15 cellular contexts compared by ENCODE assay signal in genomic region chr11:65119670-65119995, GRCh38. TPM values are rescaled to one million over a fixed set of nuclear protein-coding genes. Genes with fewer than 3 reads are reported as not detected.
DNase-seq lines count a peak whose midpoint lies in the region; ATAC-seq and TF ChIP-seq lines count a peak whose summit lies in the region.
"Had no signal": no experiment of that assay in that cellular context is flagged by ENCODE, and none has a peak within 500 bp of the region (broad histone marks: within the 10 kb centered on the region; RNA-seq: fewer than 3 reads in every experiment).

No MANE protein-coding gene starts in this region.

- peak overlapping the region; percentile 7 to 97 (median 95); a peak in 21 of 22 replicates for H3K4me2 ChIP-seq in BLaER1 treated with 17β-estradiol and CSF1 and Interleukin-3, amounts not matched to agents 10 nM and 100 nM
- H3K4me2 ChIP-seq in GM23338: no peak overlapping the region

- H3K9me3 Mint-ChIP-seq in GM23338 (no peaks in the 10 kb centered on the region; the same call in 2 of the 3 replicates), mesothelial cell of epicardium (no peaks in the 10 kb centered on the region)
- H3K9me3 Mint-ChIP-seq in activated T-helper 1 cell treated with anti-CD3 and anti-CD28 coated beads, Interleukin-12 subunit alpha, Interleukin-12 subunit beta, Interleukin-2, Interleukin-4 antibody, amounts not matched to agents 30 ng/mL and 10 ng/mL and 1 ng/mL, durations not matched to agents 14 hours and 24 hours and 36 hours: no peaks in the 10 kb centered on the region

- peaks cover 20% of the 10 kb centered on the region for H3K4me1 Mint-ChIP-seq in GM23338
- peaks cover 44% of the 10 kb centered on the region for H3K4me1 Mint-ChIP-seq in activated T-helper 1 cell treated with anti-CD3 and anti-CD28 coated beads, Interleukin-12 subunit alpha, Interleukin-12 subunit beta, Interleukin-2, Interleukin-4 antibody, amounts not matched to agents 30 ng/mL and 10 ng/mL and 1 ng/mL, durations not matched to agents 14 hours and 24 hours and 36 hours (ENCODE audit: low read depth)
- H3K4me1 Mint-ChIP-seq in mesothelial cell of epicardium: peaks cover 33% of the 10 kb centered on the region

- H3K36me3 ChIP-seq in BLaER1 treated with 17β-estradiol and CSF1 and Interleukin-3, amounts not matched to agents 10 nM and 100 nM: peaks cover 39 to 66% (median 57%) of the 10 kb centered on the region in 11 experiments
- H3K36me3 ChIP-seq in GM23338 (ENCODE audit: insufficient read depth): peaks cover 18% of the 10 kb centered on the region

- H3K27ac Mint-ChIP-seq in GM23338: no peak overlapping the region
- peak overlapping the region; percentile 70 for H3K27ac Mint-ChIP-seq in activated T-helper 1 cell treated with anti-CD3 and anti-CD28 coated beads, Interleukin-12 subunit alpha, Interleukin-12 subunit beta, Interleukin-2, Interleukin-4 antibody, amounts not matched to agents 30 ng/mL and 10 ng/mL and 1 ng/mL, durations not matched to agents 14 hours and 24 hours and 36 hours
- H3K27ac Mint-ChIP-seq in mesothelial cell of epicardium: peak overlapping the region; percentile 21

- H3K9me3 ChIP-seq in BLaER1 treated with 17β-estradiol and CSF1 and Interleukin-3, amounts not matched to agents 10 nM and 100 nM (replicated peaks in 1 of 11): no peaks in the 10 kb centered on the region
- H3K9me3 ChIP-seq: sigmoid colon, testis had no signal

- H4K20me1 ChIP-seq in BLaER1 treated with 17β-estradiol and CSF1 and Interleukin-3, amounts not matched to agents 10 nM and 100 nM: peaks cover 0 to 64% (median 38%) of the 10 kb centered on the region in 11 experiments; a peak in 16 of 22 replicates
- H4K20me1 ChIP-seq in GM23338 (replicated peaks; ENCODE audit: insufficient read depth): peaks cover 14% of the 10 kb centered on the region

- H3K4me3 Mint-ChIP-seq in GM23338 (peak overlapping the region; percentile 100), mesothelial cell of epicardium (peak overlapping the region; percentile 99)
- H3K4me3 Mint-ChIP-seq in activated T-helper 1 cell treated with anti-CD3 and anti-CD28 coated beads, Interleukin-12 subunit alpha, Interleukin-12 subunit beta, Interleukin-2, Interleukin-4 antibody, amounts not matched to agents 30 ng/mL and 10 ng/mL and 1 ng/mL, durations not matched to agents 14 hours and 24 hours and 36 hours: peak overlapping the region; percentile 99

- H3K9me2 ChIP-seq in GM23338 (ENCODE audit: insufficient read depth): no peaks in the 10 kb centered on the region

- TF ChIP-seq CTCF in GM23338 (conservative IDR thresholded peaks at IDR 0.05; ENCODE audit: low read depth in 2 of 2): no peak
- TF ChIP-seq CTCF in mesothelial cell of epicardium (IDR thresholded peaks at IDR 0.05; ENCODE audit: unreplicated experiment): no peak
- TF ChIP-seq CTCF in foreskin fibroblast (IDR thresholded peaks at IDR 0.05; ENCODE audit: low read depth, low read length): no peak

- H3K27me3 ChIP-seq in BLaER1 treated with 17β-estradiol and CSF1 and Interleukin-3, amounts not matched to agents 10 nM and 100 nM: no peaks in the 10 kb centered on the region
- no peaks in the 10 kb centered on the region for H3K27me3 ChIP-seq in GM23338 (ENCODE audit: insufficient read depth)
- H3K27me3 ChIP-seq: sigmoid colon, testis had no signal

- H3K9ac ChIP-seq in BLaER1 treated with 17β-estradiol and CSF1 and Interleukin-3, amounts not matched to agents 10 nM and 100 nM: peak overlapping the region; percentile 91 to 99 (median 94); a peak in 21 of 22 replicates

- DNase-seq in GM23338 (ENCODE audit: low spot score): no peak
- DNase-seq in activated T-helper 1 cell treated with anti-CD3 and anti-CD28 coated beads, Interleukin-12 subunit alpha, Interleukin-12 subunit beta, Interleukin-2, Interleukin-4 antibody, amounts not matched to agents 30 ng/mL and 10 ng/mL and 1 ng/mL, durations not matched to agents 14 hours and 24 hours and 36 hours (ENCODE audit: low spot score): no peak
- no peak for DNase-seq in mesothelial cell of epicardium (ENCODE audit: low spot score in 2 of 2, unreplicated experiment in 2 of 2)
- DNase-seq in CD1c-positive myeloid dendritic cell (ENCODE audit: extremely low spot score): no peak
- no peak for DNase-seq in NCI-H446 (lab: John Stamatoyannopoulos, UW)
- DNase-seq in foreskin fibroblast: no peak
- DNase-seq: effector CD4-positive, alpha-beta T cell; left cardiac atrium; NCI-H1092; NCI-H345; testis had no signal

- peaks cover 38% of the 10 kb centered on the region for H3F3A ChIP-seq in GM23338 (replicated peaks; ENCODE audit: low read depth)

- peak overlapping the region in 4 of 11 experiments; percentile 15 to 96 (median 92); a peak in 4 of 22 replicates for H3K27ac ChIP-seq in BLaER1 treated with 17β-estradiol and CSF1 and Interleukin-3, amounts not matched to agents 10 nM and 100 nM
- H3K27ac ChIP-seq in GM23338 (ENCODE audit: low read depth): 0 out of 2 replicates have a peak overlapping the region, but pooled peaks have one; percentile 56
- H3K27ac ChIP-seq: C4-2B, testis had no signal

- H3K79me2 ChIP-seq in GM23338 (replicated peaks; ENCODE audit: insufficient read depth): peaks cover 50% of the 10 kb centered on the region

- intact Hi-C loops in activated T-helper 1 cell treated with anti-CD3 and anti-CD28 coated beads, Interleukin-12 subunit alpha, Interleukin-12 subunit beta, Interleukin-2, Interleukin-4 antibody, amounts not matched to agents 30 ng/mL and 10 ng/mL and 1 ng/mL, durations not matched to agents 14 hours and 24 hours and 36 hours (cut with micrococcal nuclease): loop anchor here (10.0 kb wide), 1 partner anchor 495 kb away; the partner anchor contains the start of genes MAP3K11 and PCNX3

- H3K27me3 Mint-ChIP-seq in GM23338 (ENCODE audit: insufficient read depth, low read depth, poor library complexity) (peaks cover 38% of the 10 kb centered on the region), mesothelial cell of epicardium (ENCODE audit: low read depth) (no peaks in the 10 kb centered on the region)
- no peaks in the 10 kb centered on the region for H3K27me3 Mint-ChIP-seq in activated T-helper 1 cell treated with anti-CD3 and anti-CD28 coated beads, Interleukin-12 subunit alpha, Interleukin-12 subunit beta, Interleukin-2, Interleukin-4 antibody, amounts not matched to agents 30 ng/mL and 10 ng/mL and 1 ng/mL, durations not matched to agents 14 hours and 24 hours and 36 hours (ENCODE audit: insufficient read depth)

- H2AFZ ChIP-seq in GM23338: no peak overlapping the region

- peaks cover 53 to 81% (median 65%) of the 10 kb centered on the region in 10 experiments for H3K4me1 ChIP-seq in BLaER1 treated with 17β-estradiol and CSF1 and Interleukin-3, amounts not matched to agents 10 nM and 100 nM
- peaks cover 11% of the 10 kb centered on the region for H3K4me1 ChIP-seq in GM23338 (ENCODE audit: insufficient read depth)

- H3K36me3 Mint-ChIP-seq in GM23338 (ENCODE audit: low read depth) (peaks cover 68% of the 10 kb centered on the region), mesothelial cell of epicardium (peaks cover 12% of the 10 kb centered on the region)
- peaks cover 56% of the 10 kb centered on the region for H3K36me3 Mint-ChIP-seq in activated T-helper 1 cell treated with anti-CD3 and anti-CD28 coated beads, Interleukin-12 subunit alpha, Interleukin-12 subunit beta, Interleukin-2, Interleukin-4 antibody, amounts not matched to agents 30 ng/mL and 10 ng/mL and 1 ng/mL, durations not matched to agents 14 hours and 24 hours and 36 hours (ENCODE audit: low read depth)

- H3K4me3 ChIP-seq in BLaER1 treated with 17β-estradiol and CSF1 and Interleukin-3, amounts not matched to agents 10 nM and 100 nM: 0 out of 20 replicates have a peak overlapping the region, but pooled peaks of 2 of the 10 experiments have one; percentile 86 to 94
- no peak overlapping the region for H3K4me3 ChIP-seq in GM23338
- no peak overlapping the region for H3K4me3 ChIP-seq in foreskin fibroblast (ENCODE audit: low read depth in 1 of 2, low read length in 2 of 2)
- H3K4me3 ChIP-seq: sigmoid colon, testis had no signal

- ATAC-seq in GM23338 (no peak), GM21723 (IDR thresholded peaks at IDR 0.05; ENCODE audit: unreplicated experiment) (no peak)
- ATAC-seq: left cardiac atrium had no signal

RNA-seq across cellular contexts. Expression of gene ZNHIT2, which starts 2.1 kb away (rescaled TPM):
- 17.4 and 18.1 TPM in 2 replicates for total RNA-seq in GM23338 (2014; rRNA removed; shearing (Covaris generic))
- polyA plus RNA-seq in GM23338 (2016; fragmentation: Nextera tagmentation; extraction: Ambion mirVana): 17.7 and 18.3 TPM in 2 replicates
- 20.8 and 22.1 TPM in 2 replicates for total RNA-seq in activated T-helper 1 cell treated with anti-CD3 and anti-CD28 coated beads, Interleukin-12 subunit alpha, Interleukin-12 subunit beta, Interleukin-2, Interleukin-4 antibody, amounts not matched to agents 30 ng/mL and 10 ng/mL and 1 ng/mL, durations not matched to agents 14 hours and 24 hours and 36 hours
- 6.7 to 7.5 TPM (median 7.3 TPM) in 3 replicates for total RNA-seq in mesothelial cell of epicardium

RNA-seq across cellular contexts. Expression of gene FAU, which starts 2.3 kb away (rescaled TPM):
- total RNA-seq in GM23338 (2014; rRNA removed; shearing (Covaris generic)): 262 and 329 TPM in 2 replicates
- 1,177 and 1,316 TPM in 2 replicates for polyA plus RNA-seq in GM23338 (2016; fragmentation: Nextera tagmentation; extraction: Ambion mirVana)
- total RNA-seq in activated T-helper 1 cell treated with anti-CD3 and anti-CD28 coated beads, Interleukin-12 subunit alpha, Interleukin-12 subunit beta, Interleukin-2, Interleukin-4 antibody, amounts not matched to agents 30 ng/mL and 10 ng/mL and 1 ng/mL, durations not matched to agents 14 hours and 24 hours and 36 hours: 1,004 and 1,020 TPM in 2 replicates
- 710 to 765 TPM (median 760 TPM) in 3 replicates for total RNA-seq in mesothelial cell of epicardium

RNA-seq across cellular contexts. Expression of gene MRPL49, which starts 2.5 kb away (rescaled TPM):
- total RNA-seq in GM23338 (2014; rRNA removed; shearing (Covaris generic)): 61.9 and 64.9 TPM in 2 replicates
- polyA plus RNA-seq in GM23338 (2016; fragmentation: Nextera tagmentation; extraction: Ambion mirVana): 27.7 and 28.4 TPM in 2 replicates
- total RNA-seq in activated T-helper 1 cell treated with anti-CD3 and anti-CD28 coated beads, Interleukin-12 subunit alpha, Interleukin-12 subunit beta, Interleukin-2, Interleukin-4 antibody, amounts not matched to agents 30 ng/mL and 10 ng/mL and 1 ng/mL, durations not matched to agents 14 hours and 24 hours and 36 hours: 76.0 and 76.4 TPM in 2 replicates
- total RNA-seq in mesothelial cell of epicardium: 41.3 to 45.3 TPM (median 43.8 TPM) in 3 replicates

RNA-seq across cellular contexts. Expression of gene TM7SF2, which starts 8.0 kb away (rescaled TPM):
- total RNA-seq in GM23338 (2014; rRNA removed; shearing (Covaris generic)): 70.2 and 82.3 TPM in 2 replicates
- 43.5 and 48.7 TPM in 2 replicates for polyA plus RNA-seq in GM23338 (2016; fragmentation: Nextera tagmentation; extraction: Ambion mirVana)
- 32.2 and 32.8 TPM in 2 replicates for total RNA-seq in activated T-helper 1 cell treated with anti-CD3 and anti-CD28 coated beads, Interleukin-12 subunit alpha, Interleukin-12 subunit beta, Interleukin-2, Interleukin-4 antibody, amounts not matched to agents 30 ng/mL and 10 ng/mL and 1 ng/mL, durations not matched to agents 14 hours and 24 hours and 36 hours
- 73.4 to 75.6 TPM (median 74.2 TPM) in 3 replicates for total RNA-seq in mesothelial cell of epicardium

RNA-seq across cellular contexts. Expression of gene SYVN1, which starts 14.7 kb away (rescaled TPM):
- total RNA-seq in GM23338 (2014; rRNA removed; shearing (Covaris generic)): 28.3 and 28.7 TPM in 2 replicates
- 13.8 and 14.0 TPM in 2 replicates for polyA plus RNA-seq in GM23338 (2016; fragmentation: Nextera tagmentation; extraction: Ambion mirVana)
- total RNA-seq in activated T-helper 1 cell treated with anti-CD3 and anti-CD28 coated beads, Interleukin-12 subunit alpha, Interleukin-12 subunit beta, Interleukin-2, Interleukin-4 antibody, amounts not matched to agents 30 ng/mL and 10 ng/mL and 1 ng/mL, durations not matched to agents 14 hours and 24 hours and 36 hours: 42.3 and 45.8 TPM in 2 replicates
- 45.4 to 52.6 TPM (median 47.8 TPM) in 3 replicates for total RNA-seq in mesothelial cell of epicardium
